In the genomic region with DNA sequence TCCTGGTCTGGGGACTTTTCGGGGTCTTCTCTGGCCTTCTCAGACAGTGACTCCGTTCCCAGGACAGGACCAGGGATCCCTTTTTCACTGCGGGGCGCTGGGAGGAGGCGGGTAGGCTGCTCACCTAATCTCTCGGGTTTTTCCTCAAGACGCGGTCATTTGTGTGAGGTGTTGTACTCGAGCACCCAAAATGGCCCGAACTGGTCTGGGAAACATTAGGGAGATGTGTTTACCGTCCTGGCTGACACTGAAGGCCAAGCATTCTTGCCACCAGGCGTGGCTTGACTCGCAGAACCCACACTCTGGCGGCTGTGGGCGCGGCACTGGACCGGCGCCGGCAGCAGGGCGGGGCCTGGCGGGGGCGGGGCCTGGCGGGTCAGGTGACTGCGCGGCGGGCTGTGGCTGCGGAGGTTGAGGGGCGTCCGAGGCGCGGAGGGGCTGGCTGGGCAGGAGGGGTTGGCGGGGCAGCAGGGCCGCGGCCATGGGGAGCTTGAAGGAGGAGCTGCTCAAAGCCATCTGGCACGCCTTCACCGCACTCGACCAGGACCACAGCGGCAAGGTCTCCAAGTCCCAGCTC, we compare ENCODE assay signal across 1 cellular context.
TF ChIP-seq lines count a peak whose summit lies in the region.

Gene SWAP70 (plus strand): TSS at position 379 of the 577 bp plus-strand sequence. CDS start 103 bp downstream, at position 482.

TF ChIP-seq in SK-N-SH, 30 proteins besides CTCF, POLR2A, EP300 and RAD21 (continued from another document):
- TF ChIP-seq, protein P1, sequence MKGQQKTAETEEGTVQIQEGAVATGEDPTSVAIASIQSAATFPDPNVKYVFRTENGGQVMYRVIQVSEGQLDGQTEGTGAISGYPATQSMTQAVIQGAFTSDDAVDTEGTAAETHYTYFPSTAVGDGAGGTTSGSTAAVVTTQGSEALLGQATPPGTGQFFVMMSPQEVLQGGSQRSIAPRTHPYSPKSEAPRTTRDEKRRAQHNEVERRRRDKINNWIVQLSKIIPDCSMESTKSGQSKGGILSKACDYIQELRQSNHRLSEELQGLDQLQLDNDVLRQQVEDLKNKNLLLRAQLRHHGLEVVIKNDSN (IDR thresholded peaks at IDR 0.05; ENCODE audit: borderline replicate concordance, low read depth), result peak; percentile 82
- TF ChIP-seq MXI1 (IDR thresholded peaks at IDR 0.05; ENCODE audit: low read depth, low read length), result no peak
- no peak for TF ChIP-seq GATA2 (CRISPR knock-in tag; IDR thresholded peaks at IDR 0.05)
- no peak for TF ChIP-seq CHD2 (IDR thresholded peaks at IDR 0.05; ENCODE audit: low read length, partially characterized antibody)
- peak; percentile 40; the same call in 1 of the 2 replicates for TF ChIP-seq TAF1 (IDR thresholded peaks at IDR 0.05; ENCODE audit: borderline replicate concordance, low read depth, low read length)
- TF ChIP-seq RCOR1 (IDR thresholded peaks at IDR 0.05; ENCODE audit: low read length), result no peak
- TF ChIP-seq FOSL2 (IDR thresholded peaks at IDR 0.05; ENCODE audit: borderline replicate concordance, low read depth), result no peak
- no peak for TF ChIP-seq POLR2AphosphoS5 (IDR thresholded peaks at IDR 0.05; ENCODE audit: low read depth, low read length)
